ENCODE assay signal across 19 cellular contexts in genomic region chr9:26321935-26322334, GRCh38.
"Had no signal": no experiment of that assay in that cellular context is flagged by ENCODE, and none has a peak within 500 bp of the region (broad histone marks: within the 10 kb centered on the region; RNA-seq: fewer than 3 reads in every experiment).

No MANE protein-coding gene starts in this region.

- H3K27ac ChIP-seq: heart right ventricle, hepatocyte, left ventricle myocardium inferior, ovary, spleen, tibial nerve, upper lobe of left lung, vagina had no signal

- H3K4me3 ChIP-seq: heart right ventricle, hepatocyte, left ventricle myocardium inferior, lung, ovary, spleen, tibial nerve, upper lobe of left lung, vagina had no signal

- DNase-seq: heart right ventricle; islet precursor cell; left ventricle myocardium inferior; naive thymus-derived CD8-positive, alpha-beta T cell; nucleus accumbens; ovary; retina; right cardiac atrium; small intestine; spleen; stimulated activated CD4-positive, alpha-beta T cell treated with anti-CD3 and anti-CD28 coated beads, Interleukin-4, amount 100 ng/mL, for 24 hours; stimulated activated CD8-positive, alpha-beta memory T cell treated with anti-CD3 and anti-CD28 coated beads, Interleukin-4, amount 100 ng/mL, for 48 hours; stimulated activated naive B cell treated with anti-CD40 and anti-IgM and Interleukin-4, amounts not matched to agents 10 μg/mL and 1 μg/mL and 100 μg/mL, for 72 hours; upper lobe of left lung had no signal

- H3K79me2 ChIP-seq: hepatocyte had no signal

- ATAC-seq: heart right ventricle; naive thymus-derived CD8-positive, alpha-beta T cell; right cardiac atrium; sciatic nerve had no signal

- H3K4me1 ChIP-seq: heart right ventricle, left ventricle myocardium inferior, spleen, tibial nerve, upper lobe of left lung, vagina had no signal

- H3K36me3 ChIP-seq: heart right ventricle, left ventricle myocardium inferior, ovary, spleen, tibial nerve, upper lobe of left lung, vagina had no signal

- H2AFZ ChIP-seq: hepatocyte had no signal

- H3K4me2 ChIP-seq: hepatocyte had no signal

- H3K9me3 ChIP-seq: heart right ventricle, left ventricle myocardium inferior, ovary, spleen, tibial nerve, upper lobe of left lung, vagina had no signal

- H3K27me3 ChIP-seq: hepatocyte, ovary, spleen, tibial nerve, upper lobe of left lung, vagina had no signal
